Comparison of ENCODE assay signal across 2 cellular contexts in genomic region chr22:25237503-25237902, GRCh38.
TF ChIP-seq lines count a peak whose summit lies in the region.

No MANE protein-coding gene starts in this region.

TF ChIP-seq in H1, 55 proteins besides CTCF, POLR2A, EP300 and RAD21:
- TF ChIP-seq SP1 (IDR thresholded peaks at IDR 0.05; ENCODE audit: low read depth, low read length) (no peak), EGR1 (IDR thresholded peaks at IDR 0.05; ENCODE audit: borderline replicate concordance, low read depth, low read length) (no peak), TAF1 (IDR thresholded peaks at IDR 0.05; ENCODE audit: low read depth, low read length) (no peak), YY1 (IDR thresholded peaks at IDR 0.05; ENCODE audit: low read depth, low read length) (no peak), SIX5 (IDR thresholded peaks at IDR 0.05; ENCODE audit: low read depth, low read length) (no peak)
TF ChIP-seq in H1: peak in this region for 0.

TF ChIP-seq in HepG2, 621 proteins besides CTCF, POLR2A, EP300 and RAD21:
- TF ChIP-seq SRSF1 (optimal IDR thresholded peaks at IDR 0.05; ENCODE audit: low read depth, low read length), result no peak
- TF ChIP-seq SOX5 (CRISPR knock-in tag; IDR thresholded peaks at IDR 0.05; ENCODE audit: borderline replicate concordance), result no peak
- TF ChIP-seq BRD4 (CRISPR knock-in tag; IDR thresholded peaks at IDR 0.05), result no peak
- no peak for TF ChIP-seq ZNF10 (CRISPR knock-in tag; IDR thresholded peaks at IDR 0.05; ENCODE audit: borderline replicate concordance, low read depth)
- TF ChIP-seq HNF4G (IDR thresholded peaks at IDR 0.05; ENCODE audit: borderline replicate concordance, low read depth, low read length), result no peak
- TF ChIP-seq HNF4G (CRISPR knock-in tag; IDR thresholded peaks at IDR 0.05; ENCODE audit: borderline replicate concordance, low read depth), result no peak
- no peak for TF ChIP-seq RCOR2 (CRISPR knock-in tag; IDR thresholded peaks at IDR 0.05)
- no peak for TF ChIP-seq MYC (CRISPR knock-in tag; IDR thresholded peaks at IDR 0.05; ENCODE audit: borderline replicate concordance)
- TF ChIP-seq GATA4 (IDR thresholded peaks at IDR 0.05; ENCODE audit: borderline replicate concordance, low read depth), result no peak
- TF ChIP-seq CSRNP1 (CRISPR knock-in tag; IDR thresholded peaks at IDR 0.05), result no peak
- TF ChIP-seq AKNA (CRISPR knock-in tag; IDR thresholded peaks at IDR 0.05; ENCODE audit: borderline replicate concordance), result no peak
- no peak for TF ChIP-seq DZIP1 (CRISPR knock-in tag; IDR thresholded peaks at IDR 0.05)
- no peak for TF ChIP-seq SMAD9 (CRISPR knock-in tag; IDR thresholded peaks at IDR 0.05)
- TF ChIP-seq CREM (IDR thresholded peaks at IDR 0.05), result no peak
- TF ChIP-seq CREM (CRISPR knock-in tag; IDR thresholded peaks at IDR 0.05), result no peak
- no peak for TF ChIP-seq ZNF670 (CRISPR knock-in tag; IDR thresholded peaks at IDR 0.05; ENCODE audit: borderline replicate concordance)
- TF ChIP-seq HBP1 (CRISPR knock-in tag; IDR thresholded peaks at IDR 0.05; ENCODE audit: low read depth), result no peak
